Comparison of ENCODE assay signal across 9 cellular contexts in genomic region chr11:125433454-125434121, GRCh38.
A peak's percentile ranks its signal among the peaks of the same experiment; 100 is the strongest.
DNase-seq lines count a peak whose midpoint lies in the region; ATAC-seq and TF ChIP-seq lines count a peak whose summit lies in the region.
"Had no signal": no experiment of that assay in that cellular context is flagged by ENCODE, and none has a peak within 500 bp of the region (broad histone marks: within the 10 kb centered on the region; RNA-seq: fewer than 3 reads in every experiment).

No MANE protein-coding gene starts in this region.

- H3K27me3 ChIP-seq in KMS-11 (ENCODE audit: insufficient read depth, low read depth), result no peaks in the 10 kb centered on the region
- H3K27me3 ChIP-seq in parathyroid adenoma (ENCODE audit: control insufficient read depth, insufficient read depth, low read length), result no peaks in the 10 kb centered on the region

- H3K27ac Mint-ChIP-seq in activated T-cell treated with anti-CD3 and anti-CD28 coated beads, Interleukin-2, amount 50 U/mL, for 72 hours, result no peak overlapping the region

- H3K9ac ChIP-seq in KMS-11 (no peak overlapping the region), parathyroid adenoma (no peak overlapping the region)

- peak; percentile 85 for TF ChIP-seq CTCF in C4-2B (conservative IDR thresholded peaks at IDR 0.05)
- TF ChIP-seq CTCF in KMS-11 (conservative IDR thresholded peaks at IDR 0.05; ENCODE audit: low read depth, low read length), result 0 out of 2 replicates have a peak, but pooled peaks have one; percentile 14
- peak; percentile 33 for TF ChIP-seq CTCF in parathyroid adenoma (IDR thresholded peaks at IDR 0.05)

- no peak overlapping the region for H2AFZ ChIP-seq in KMS-11 (ENCODE audit: low read depth)
- peak overlapping the region; percentile 60 for H2AFZ ChIP-seq in parathyroid adenoma

- H3K79me2 ChIP-seq in KMS-11 (ENCODE audit: insufficient read depth, low read depth) (no peaks in the 10 kb centered on the region), parathyroid adenoma (no peaks in the 10 kb centered on the region)

- peaks cover 2% of the 10 kb centered on the region for H3K4me1 Mint-ChIP-seq in activated T-cell treated with anti-CD3 and anti-CD28 coated beads, Interleukin-2, amount 50 U/mL, for 72 hours (ENCODE audit: low read depth)

- ATAC-seq in GM18873 (IDR thresholded peaks at IDR 0.05; ENCODE audit: low FRiP score, unreplicated experiment), result peak; percentile 76
- ATAC-seq in activated T-cell treated with anti-CD3 and anti-CD28 coated beads, Interleukin-2, amount 50 U/mL, for 72 hours (replicated peaks in 1 of 2), result peak; percentile 30 to 58
- peak; percentile 77 for ATAC-seq in Right ventricle myocardium inferior
- ATAC-seq in HG03280 (IDR thresholded peaks at IDR 0.05; ENCODE audit: unreplicated experiment), result no peak
- ATAC-seq in HG03039 (IDR thresholded peaks at IDR 0.05; ENCODE audit: unreplicated experiment), result no peak

- no peak overlapping the region for H3K4me2 ChIP-seq in KMS-11
- H3K4me2 ChIP-seq in parathyroid adenoma (ENCODE audit: low read length), result no peak overlapping the region

- H3K4me3 ChIP-seq in KMS-11 (IDR thresholded peaks at IDR 0.05; ENCODE audit: insufficient read depth, low read depth, low read length) (no peak overlapping the region), parathyroid adenoma (ENCODE audit: low read depth, low read length) (no peak overlapping the region)

- intact Hi-C loops in Right ventricle myocardium inferior (cut with DNase I), result loop anchor here (2.0 to 10.0 kb wide), 2 partner anchors 339 to 471 kb away; no protein-coding TSS in a partner anchor

- H3K27me3 Mint-ChIP-seq in activated T-cell treated with anti-CD3 and anti-CD28 coated beads, Interleukin-2, amount 50 U/mL, for 72 hours (ENCODE audit: low read depth), result peaks cover 32% of the 10 kb centered on the region

- H3K27ac ChIP-seq in C4-2B, result no peak overlapping the region
- H3K27ac ChIP-seq in KMS-11, result no peak overlapping the region
- H3K27ac ChIP-seq in parathyroid adenoma, result no peak overlapping the region

- no peaks in the 10 kb centered on the region for H3K9me3 Mint-ChIP-seq in activated T-cell treated with anti-CD3 and anti-CD28 coated beads, Interleukin-2, amount 50 U/mL, for 72 hours
- H3K9me3 Mint-ChIP-seq: natural killer cell treated with Interleukin-12 subunit alpha and Interleukin-12 subunit beta and Interleukin-15 and Interleukin-18, amount 100 ng/mL, for 72 hours had no signal

- peak; percentile 16 to 21 for DNase-seq in activated T-cell treated with anti-CD3 and anti-CD28 coated beads, Interleukin-2, amount 50 U/mL, for 72 hours
- DNase-seq in Right ventricle myocardium inferior (ENCODE audit: missing footprints), result no peak

- H3K36me3 ChIP-seq in KMS-11 (ENCODE audit: insufficient read depth) (no peaks in the 10 kb centered on the region), parathyroid adenoma (ENCODE audit: control insufficient read depth, insufficient read depth, low read length) (no peaks in the 10 kb centered on the region)

- H4K20me1 ChIP-seq in KMS-11 (ENCODE audit: insufficient read depth), result no peaks in the 10 kb centered on the region

- no peaks in the 10 kb centered on the region for H3K36me3 Mint-ChIP-seq in activated T-cell treated with anti-CD3 and anti-CD28 coated beads, Interleukin-2, amount 50 U/mL, for 72 hours (ENCODE audit: insufficient read depth in 2 of 2)
- H3K36me3 Mint-ChIP-seq: natural killer cell treated with Interleukin-12 subunit alpha and Interleukin-12 subunit beta and Interleukin-15 and Interleukin-18, amount 100 ng/mL, for 72 hours had no signal

- no peak overlapping the region for H3K4me3 Mint-ChIP-seq in activated T-cell treated with anti-CD3 and anti-CD28 coated beads, Interleukin-2, amount 50 U/mL, for 72 hours
- H3K4me3 Mint-ChIP-seq: natural killer cell treated with Interleukin-12 subunit alpha and Interleukin-12 subunit beta and Interleukin-15 and Interleukin-18, amount 100 ng/mL, for 72 hours had no signal

- no peaks in the 10 kb centered on the region for H3K9me3 ChIP-seq in parathyroid adenoma (ENCODE audit: control insufficient read depth, low read length)

- no peaks in the 10 kb centered on the region for H3K4me1 ChIP-seq in KMS-11 (ENCODE audit: low read depth, poor library complexity, severe bottlenecking)
- H3K4me1 ChIP-seq in parathyroid adenoma, result peaks cover 2% of the 10 kb centered on the region

Comparison
In these comparisons a context has a peak if more than half of its experiments do, and no peak if none do; other contexts are left out.
1. CTCF ChIP-seq: peak in every context shown above with its lines; median percentile 85 in C4-2B; 33 in parathyroid adenoma; 14 in KMS-11.
2. ATAC-seq: peak in GM18873 (single experiment), activated T-cell treated with anti-CD3 and anti-CD28 coated beads, Interleukin-2, amount 50 U/mL, for 72 hours (2 of 2) and Right ventricle myocardium inferior (single experiment); none in HG03280 (single experiment) and HG03039 (single experiment).